In the genomic region with DNA sequence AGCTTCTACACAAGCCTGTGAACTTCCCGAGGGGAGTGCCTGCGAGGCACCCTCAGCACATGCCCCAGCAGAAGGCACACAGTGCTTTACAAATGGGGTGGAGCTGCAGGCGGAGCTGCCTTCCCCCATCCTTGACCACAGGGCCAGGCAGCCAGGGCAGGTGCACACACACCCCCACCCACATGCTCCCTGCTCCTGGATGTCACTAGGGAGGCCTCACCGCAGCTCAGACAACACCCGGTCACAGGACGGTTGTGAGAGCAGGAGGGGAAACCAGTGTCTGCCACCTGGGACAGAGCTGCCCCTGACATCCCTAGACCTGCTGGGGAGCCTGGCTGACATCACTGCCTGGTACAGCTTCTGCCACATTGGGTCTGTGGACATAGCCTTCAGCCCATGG, we compare ENCODE assay signal across 11 cellular contexts. TPM values are rescaled to one million over a fixed set of nuclear protein-coding genes. Genes with fewer than 3 reads are reported as not detected.
DNase-seq lines count a peak whose midpoint lies in the region; ATAC-seq and TF ChIP-seq lines count a peak whose summit lies in the region.
"Not testable (repeated sequence)": the region's sequence is repeated elsewhere in the genome, so short reads cannot be mapped to it uniquely, and the experiment has no call there.
"Had no signal": no experiment of that assay in that cellular context is flagged by ENCODE, and none has a peak within 500 bp of the region (broad histone marks: within the 10 kb centered on the region; RNA-seq: fewer than 3 reads in every experiment).

No MANE protein-coding gene starts in this region.

- not testable (repeated sequence) for H3K4me3 ChIP-seq in BLaER1 treated with 17β-estradiol and CSF1 and Interleukin-3, amounts not matched to agents 10 nM and 100 nM; Caco-2 (ENCODE audit: low read depth, low read length); MM.1S (ENCODE audit: low read length); hepatocyte; upper lobe of right lung

- POLR2A ChIA-PET in Caco-2 (lab: Charles Lee): not testable (repeated sequence)

- not testable (repeated sequence) for H3K9me3 Mint-ChIP-seq in Caco-2 (ENCODE audit: unreplicated experiment)

- 87% methylated on average over 6 of the region's 6 CpGs for WGBS in hepatocyte (ENCODE audit: low lambda C conversion rate, missing lambda C conversion rate)

- not testable (repeated sequence) for H3K9me3 ChIP-seq in BLaER1 treated with 17β-estradiol and CSF1 and Interleukin-3, amounts not matched to agents 10 nM and 100 nM (replicated peaks in 1 of 11); Caco-2; MM.1S (replicated peaks; ENCODE audit: insufficient read depth, low read length); hepatocyte (ENCODE audit: low read depth); upper lobe of right lung

- H4K20me1 ChIP-seq in BLaER1 treated with 17β-estradiol and CSF1 and Interleukin-3, amounts not matched to agents 10 nM and 100 nM; MM.1S (ENCODE audit: insufficient read depth, low read length); hepatocyte (ENCODE audit: insufficient read depth, poor library complexity, severe bottlenecking): not testable (repeated sequence)

- peak overlapping the region in 6 of 11 experiments; percentile 20 to 66 (median 52); a peak in 11 of 22 replicates for H3K4me2 ChIP-seq in BLaER1 treated with 17β-estradiol and CSF1 and Interleukin-3, amounts not matched to agents 10 nM and 100 nM
- H3K4me2 ChIP-seq in MM.1S (ENCODE audit: low read depth, low read length); hepatocyte: not testable (repeated sequence)

- not testable (repeated sequence) for H3K36me3 Mint-ChIP-seq in Caco-2 (ENCODE audit: insufficient read depth, unreplicated experiment)

- H3K27me3 Mint-ChIP-seq in Caco-2 (ENCODE audit: insufficient read depth, unreplicated experiment): not testable (repeated sequence)

- H3K4me3 Mint-ChIP-seq in Caco-2 (ENCODE audit: unreplicated experiment): not testable (repeated sequence)

- DNase-seq in Caco-2 (peak; percentile 49 to 77), HT-29 (ENCODE audit: low spot score) (peak; percentile 7), MM.1S (peak; percentile 34), RPMI8226 (peak; percentile 86), posterior vena cava (ENCODE audit: low spot score) (peak; percentile 41)
- not testable (repeated sequence) for DNase-seq in hepatocyte (ENCODE audit: low spot score); upper lobe of right lung

- intact Hi-C loops in Caco-2 (cut with micrococcal nuclease; ENCODE audit: unreplicated experiment); posterior vena cava (cut with DNase I); upper lobe of right lung (cut with DNase I): not testable (repeated sequence)

- H2AFZ ChIP-seq in MM.1S (ENCODE audit: low read length); hepatocyte: not testable (repeated sequence)

- H3K36me3 ChIP-seq in BLaER1 treated with 17β-estradiol and CSF1 and Interleukin-3, amounts not matched to agents 10 nM and 100 nM; Caco-2 (ENCODE audit: control insufficient read depth, insufficient read depth, low read length); MM.1S (replicated peaks; ENCODE audit: insufficient read depth, low read length); hepatocyte (replicated peaks; ENCODE audit: insufficient read depth, low read depth); upper lobe of right lung: not testable (repeated sequence)

- peak overlapping the region; percentile 90 for H3K27ac Mint-ChIP-seq in Caco-2 (ENCODE audit: unreplicated experiment)

- H3K9ac ChIP-seq in BLaER1 treated with 17β-estradiol and CSF1 and Interleukin-3, amounts not matched to agents 10 nM and 100 nM; MM.1S (ENCODE audit: low read length): not testable (repeated sequence)

- H3F3A ChIP-seq in MM.1S (ENCODE audit: insufficient read depth, low read length): not testable (repeated sequence)

- H3K4me1 ChIP-seq in BLaER1 treated with 17β-estradiol and CSF1 and Interleukin-3, amounts not matched to agents 10 nM and 100 nM: peaks cover 0 to 15% (median 12%) of the 10 kb centered on the region in 10 experiments; a peak in 11 of 20 replicates
- peaks cover 18% of the 10 kb centered on the region for H3K4me1 ChIP-seq in Caco-2
- not testable (repeated sequence) for H3K4me1 ChIP-seq in MM.1S (ENCODE audit: low read length); hepatocyte (ENCODE audit: insufficient read depth); upper lobe of right lung

- not testable (repeated sequence) for H3K27me3 ChIP-seq in BLaER1 treated with 17β-estradiol and CSF1 and Interleukin-3, amounts not matched to agents 10 nM and 100 nM; Caco-2 (replicated peaks; ENCODE audit: control insufficient read depth, insufficient read depth, low read length); MM.1S (replicated peaks; ENCODE audit: insufficient read depth, low read length); hepatocyte; upper lobe of right lung

- H3K9me2 ChIP-seq in MM.1S (replicated peaks; ENCODE audit: insufficient read depth, low read length); hepatocyte (replicated peaks; ENCODE audit: insufficient read depth): not testable (repeated sequence)

- peaks cover 22% of the 10 kb centered on the region for H3K4me1 Mint-ChIP-seq in Caco-2 (ENCODE audit: low read depth, unreplicated experiment)

- H3K27ac ChIP-seq in BLaER1 treated with 17β-estradiol and CSF1 and Interleukin-3, amounts not matched to agents 10 nM and 100 nM: peak overlapping the region in 1 of 11 experiments; percentile 35; a peak in 1 of 22 replicates
- H3K27ac ChIP-seq in MM.1S (ENCODE audit: low read length); upper lobe of right lung: not testable (repeated sequence)
- peak overlapping the region; percentile 89 for H3K27ac ChIP-seq in hepatocyte

- BruUV-seq in Caco-2 (replicated peaks; lab: Mats Ljungman, UMichigan): not testable (repeated sequence)

- peak; percentile 31 for ATAC-seq in upper lobe of right lung

- not testable (repeated sequence) for TF ChIP-seq CTCF in Caco-2 (IDR thresholded peaks at IDR 0.05; ENCODE audit: insufficient read depth in 1 of 2, low read depth in 1 of 2, low read length in 1 of 2, severe bottlenecking in 1 of 2, unreplicated experiment in 1 of 2); MM.1S (IDR thresholded peaks at IDR 0.05; ENCODE audit: low read length); hepatocyte (IDR thresholded peaks at IDR 0.05; ENCODE audit: poor library complexity); upper lobe of right lung (IDR thresholded peaks at IDR 0.05)

- H3K79me2 ChIP-seq in MM.1S (ENCODE audit: low read length); hepatocyte: not testable (repeated sequence)

- CTCF ChIA-PET in Caco-2 (lab: Charles Lee): not testable (repeated sequence)

RNA-seq across cellular contexts. Expression of gene TUBB8B, which starts 39.7 kb away (rescaled TPM):
- total RNA-seq in Caco-2 (2022) (0.91 and 1.4 TPM in 2 replicates), hepatocyte (0.16 TPM in 1 of 2 replicates, not detected in the other), posterior vena cava (not detected), upper lobe of right lung (0.38 TPM)
- not detected in 2 replicates for total RNA-seq in HT-29 (2014; rRNA removed; shearing (Covaris generic))
- polyA plus RNA-seq in hepatocyte: 0.24 and 0.47 TPM in 2 replicates
- total RNA-seq: CD4-positive, alpha-beta T cell; CD8-positive, alpha-beta T cell had no signal
- polyA plus RNA-seq: AG04450 had no signal
